28 cellular contexts compared by ENCODE assay signal in genomic region chr12:108107293-108107692, GRCh38. TPM values are rescaled to one million over a fixed set of nuclear protein-coding genes. Genes with fewer than 3 reads are reported as not detected.
"Had no signal": no experiment of that assay in that cellular context is flagged by ENCODE, and none has a peak within 500 bp of the region (broad histone marks: within the 10 kb centered on the region; RNA-seq: fewer than 3 reads in every experiment).

No MANE protein-coding gene starts in this region.

- DNase-seq: kidney glomerular epithelial cell; left cardiac atrium; lower lobe of right lung; mammary epithelial cell; mesenchymal stem cell; naive B cell; natural killer cell; nephron progenitor cell; ovary; right lobe of liver; stimulated activated CD4-positive, alpha-beta T cell treated with anti-CD3 and anti-CD28 coated beads, Interleukin-1b, Interleukin-23, amount 100 ng/mL, for 48 hours; stimulated activated CD4-positive, alpha-beta T cell treated with anti-CD3 and anti-CD28 coated beads, Interleukin-4, amount 100 ng/mL, for 1 hour; stimulated activated naive B cell treated with anti-CD40 and anti-IgM and Interleukin-4, amounts not matched to agents 10 μg/mL and 1 μg/mL and 100 μg/mL, for 72 hours; stimulated activated naive CD8-positive, alpha-beta T cell treated with anti-CD3 and anti-CD28 coated beads, Interleukin-15, Interleukin-2, amounts not matched to agents 100 U/mL and 50 U/mL, for 24 hours; stomach; testis; thyroid gland; trophoblast cell; upper lobe of right lung had no signal

- H3K27ac Mint-ChIP-seq: mesothelial cell of epicardium; naive B cell; natural killer cell; nephron progenitor cell; progenitor cell of endocrine pancreas; stimulated activated naive B cell treated with anti-CD40 and anti-IgM and Interleukin-4, amounts not matched to agents 10 μg/mL and 1 μg/mL and 100 μg/mL, for 72 hours had no signal

- ATAC-seq: left cardiac atrium; left lobe of liver; lower lobe of right lung; natural killer cell; right lobe of liver; stimulated activated naive B cell treated with anti-CD40 and anti-IgM and Interleukin-4, amounts not matched to agents 10 μg/mL and 1 μg/mL and 100 μg/mL, for 72 hours; stimulated activated naive CD8-positive, alpha-beta T cell treated with anti-CD3 and anti-CD28 coated beads, Interleukin-15, Interleukin-2, amounts not matched to agents 100 U/mL and 50 U/mL, for 24 hours; upper lobe of right lung had no signal

- H3K27me3 ChIP-seq: hepatocyte, ovary, right atrium auricular region, right lobe of liver, testis, thyroid gland, upper lobe of right lung had no signal

- H3K4me2 ChIP-seq: hepatocyte, smooth muscle cell had no signal

- H2AFZ ChIP-seq: hepatocyte had no signal

- H3K4me1 ChIP-seq: lower lobe of right lung, right atrium auricular region, right lobe of liver, testis, upper lobe of right lung had no signal

- H3K36me3 Mint-ChIP-seq: mesothelial cell of epicardium; naive B cell; natural killer cell; stimulated activated naive B cell treated with anti-CD40 and anti-IgM and Interleukin-4, amounts not matched to agents 10 μg/mL and 1 μg/mL and 100 μg/mL, for 72 hours had no signal

- H3K4me3 Mint-ChIP-seq: mesothelial cell of epicardium; naive B cell; natural killer cell; nephron progenitor cell; stimulated activated naive B cell treated with anti-CD40 and anti-IgM and Interleukin-4, amounts not matched to agents 10 μg/mL and 1 μg/mL and 100 μg/mL, for 72 hours had no signal

- H3K27ac ChIP-seq: hepatocyte, lower lobe of right lung, ovary, right atrium auricular region, right lobe of liver, stomach, testis, upper lobe of right lung had no signal

- H3K4me1 Mint-ChIP-seq: naive B cell; natural killer cell; stimulated activated naive B cell treated with anti-CD40 and anti-IgM and Interleukin-4, amounts not matched to agents 10 μg/mL and 1 μg/mL and 100 μg/mL, for 72 hours had no signal

- H3K4me3 ChIP-seq: hepatocyte, lower lobe of right lung, ovary, right atrium auricular region, right lobe of liver, smooth muscle cell, stomach, testis, thyroid gland, upper lobe of right lung had no signal

- H3K9me3 ChIP-seq: lower lobe of right lung, ovary, right atrium auricular region, right lobe of liver, stomach, testis, thyroid gland, upper lobe of right lung had no signal

- H3K36me3 ChIP-seq: lower lobe of right lung, ovary, right atrium auricular region, right lobe of liver, stomach, thyroid gland, upper lobe of right lung had no signal

- H3K9me3 Mint-ChIP-seq: mesothelial cell of epicardium, natural killer cell, nephron progenitor cell had no signal

- H3K79me2 ChIP-seq: hepatocyte had no signal

RNA-seq across cellular contexts. Expression of gene WSCD2, which starts 21.8 kb away (rescaled TPM):
- total RNA-seq: left lobe of liver, progenitor cell of endocrine pancreas, pulmonary artery endothelial cell, renal cortical epithelial cell, right lobe of liver had no signal
- polyA plus RNA-seq: keratinocyte, mammary epithelial cell had no signal
